ENCODE assay signal across 8 cellular contexts in the genomic region with DNA sequence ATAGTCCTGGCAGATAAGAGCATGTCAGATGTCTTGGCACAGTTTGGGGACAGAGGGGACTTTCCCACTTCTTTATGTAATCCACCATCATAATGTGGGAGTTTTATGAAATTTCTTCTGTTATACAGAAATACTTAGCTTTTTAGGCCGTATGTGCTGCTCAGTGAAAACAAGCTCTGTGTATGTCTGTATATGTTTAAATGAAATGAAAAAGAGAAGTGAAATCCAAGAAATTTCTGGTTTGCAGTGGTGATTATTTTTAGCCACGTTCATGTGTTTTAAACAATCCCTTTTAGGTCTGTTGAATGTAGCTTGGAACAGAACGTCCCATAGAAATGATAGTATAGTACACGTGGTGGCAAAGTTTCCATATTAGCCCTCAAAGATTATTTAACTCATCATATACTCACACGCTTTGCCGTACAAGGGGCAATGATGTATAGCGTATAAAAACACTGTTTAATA. TPM values are rescaled to one million over a fixed set of nuclear protein-coding genes. Genes with fewer than 3 reads are reported as not detected.
A peak's percentile ranks its signal among the peaks of the same experiment; 100 is the strongest.
DNase-seq lines count a peak whose midpoint lies in the region; ATAC-seq and TF ChIP-seq lines count a peak whose summit lies in the region.

No MANE protein-coding gene starts in this region.

- H3K27me3 ChIP-seq in gastroesophageal sphincter: no peaks in the 10 kb centered on the region

- WGBS in gastroesophageal sphincter (ENCODE audit: low coverage in 1 of 2), 2 donors: 23 to 28% methylated on average over 7 of the region's 7 CpGs

- no peak for TF ChIP-seq POLR2A in gastroesophageal sphincter (IDR thresholded peaks at IDR 0.05)

- TF ChIP-seq CTCF in GM12865 (IDR thresholded peaks at IDR 0.05; ENCODE audit: insufficient read depth, low read depth, low read length, missing control alignments) (no peak), gastroesophageal sphincter (IDR thresholded peaks at IDR 0.05) (no peak), omental fat pad (IDR thresholded peaks at IDR 0.05) (no peak)

- TF ChIP-seq EP300 in gastroesophageal sphincter (IDR thresholded peaks at IDR 0.05): no peak

- DNase-seq in GM12865 (ENCODE audit: low read depth): peak; percentile 71
- DNase-seq in NCI-H1436 treated with DMSO at 0.1 percent for 48 hours (lab: John Stamatoyannopoulos, UW): no peak
- DNase-seq in DMS114 treated with DMSO at 0.1 percent for 48 hours (lab: John Stamatoyannopoulos, UW; ENCODE audit: unreplicated experiment): no peak
- DNase-seq in omental fat pad (ENCODE audit: low spot score): no peak
- DNase-seq in GOT3 (lab: John Stamatoyannopoulos, UW): no peak

- H3K4me3 ChIP-seq in GM12865 (ENCODE audit: low read depth, low read length): no peak overlapping the region
- peak overlapping the region in 1 of 2 donors; percentile 12 for H3K4me3 ChIP-seq in gastroesophageal sphincter

- H3K36me3 ChIP-seq in gastroesophageal sphincter: no peaks in the 10 kb centered on the region

- no peaks in the 10 kb centered on the region for H3K9me3 ChIP-seq in gastroesophageal sphincter

- H3K4me1 ChIP-seq in gastroesophageal sphincter: peaks cover 78 to 100% (median 81%) of the 10 kb centered on the region in 3 donors

- ATAC-seq in GM21381 (IDR thresholded peaks at IDR 0.05; ENCODE audit: unreplicated experiment): peak; percentile 56
- peak; percentile 63 for ATAC-seq in HG03432 (IDR thresholded peaks at IDR 0.05; ENCODE audit: unreplicated experiment)
- peak; percentile 42 for ATAC-seq in gastroesophageal sphincter
- no peak for ATAC-seq in omental fat pad (ENCODE audit: low FRiP score)

- H3K27ac ChIP-seq in gastroesophageal sphincter: peak overlapping the region; percentile 78 to 95 (median 82)

RNA-seq across cellular contexts. Expression of a gene that starts 41.0 kb away (rescaled TPM):
- 100 to 1,000 TPM; 102 to 129 (median 118) TPM for total RNA-seq in gastroesophageal sphincter
- 10 to 100 TPM in 3 of 4 donors, 1 to 10 TPM in 1; 9.4 to 32.2 (median 29.4) TPM for total RNA-seq in omental fat pad
